In genomic region chr4:624705-625590, GRCh38 we compare ENCODE assay signal across 10 cellular contexts. TPM values are rescaled to one million over a fixed set of nuclear protein-coding genes. Genes with fewer than 3 reads are reported as not detected.
DNase-seq lines count a peak whose midpoint lies in the region; TF ChIP-seq lines count a peak whose summit lies in the region.
"Had no signal": no experiment of that assay in that cellular context is flagged by ENCODE, and none has a peak within 500 bp of the region (broad histone marks: within the 10 kb centered on the region; RNA-seq: fewer than 3 reads in every experiment).

TSS of gene PDE6B (plus strand) at chr4:625573. CDS start at chr4:625627, 54 bp downstream.

- no peaks in the 10 kb centered on the region for H3K9me2 ChIP-seq in MM.1S (replicated peaks; ENCODE audit: insufficient read depth, low read length)

- H3K4me1 ChIP-seq in MM.1S (ENCODE audit: low read length) (no peaks in the 10 kb centered on the region), vagina (no peaks in the 10 kb centered on the region)
- H3K4me1 ChIP-seq: uterus had no signal

- intact Hi-C loops in vagina (cut with DNase I), result no loop called here

- CTCF ChIA-PET in activated CD4-positive, alpha-beta T cell treated with anti-CD3 and anti-CD28 coated beads, Interleukin-2, amount 10 ng/mL, durations not matched to agents 7 days and 5 days (lab: Charles Lee), result interaction anchor here (1.4 kb wide), 1 partner anchor 24 kb away, joined by 5 read pairs; no protein-coding TSS in a partner anchor

- H3K36me3 ChIP-seq in MM.1S (replicated peaks; ENCODE audit: insufficient read depth, low read length), result no peaks in the 10 kb centered on the region
- H3K36me3 ChIP-seq in vagina, result no peaks in the 10 kb centered on the region
- H3K36me3 ChIP-seq: uterus had no signal

- no peaks in the 10 kb centered on the region for H3K36me3 Mint-ChIP-seq in activated CD4-positive, alpha-beta T cell treated with anti-CD3 and anti-CD28 coated beads, Interleukin-2, amount 10 ng/mL, durations not matched to agents 7 days and 5 days (ENCODE audit: low read depth)
- H3K36me3 Mint-ChIP-seq in progenitor cell of endocrine pancreas (ENCODE audit: insufficient read depth), result no peaks in the 10 kb centered on the region

- no peaks in the 10 kb centered on the region for H3K79me2 ChIP-seq in MM.1S (ENCODE audit: low read length)

- TF ChIP-seq POLR2A in vagina (IDR thresholded peaks at IDR 0.05), result no peak

- H3K4me3 ChIP-seq in MM.1S (ENCODE audit: low read length) (no peak within 1 kb of the TSS), vagina (no peak within 1 kb of the TSS)
- H3K4me3 ChIP-seq: uterus had no signal

- H4K20me1 ChIP-seq in MM.1S (ENCODE audit: insufficient read depth, low read length), result no peaks in the 10 kb centered on the region

- H3K4me1 Mint-ChIP-seq in activated CD4-positive, alpha-beta T cell treated with anti-CD3 and anti-CD28 coated beads, Interleukin-2, amount 10 ng/mL, durations not matched to agents 7 days and 5 days, result no peaks in the 10 kb centered on the region
- H3K4me1 Mint-ChIP-seq in progenitor cell of endocrine pancreas (ENCODE audit: low read depth), result peaks cover 2% of the 10 kb centered on the region

- H3K4me3 Mint-ChIP-seq in activated CD4-positive, alpha-beta T cell treated with anti-CD3 and anti-CD28 coated beads, Interleukin-2, amount 10 ng/mL, durations not matched to agents 7 days and 5 days, result no peak within 1 kb of the TSS
- no peak within 1 kb of the TSS for H3K4me3 Mint-ChIP-seq in progenitor cell of endocrine pancreas (ENCODE audit: low read depth)

- H3K27me3 ChIP-seq in MM.1S (replicated peaks; ENCODE audit: insufficient read depth, low read length), result no peaks in the 10 kb centered on the region
- no peaks in the 10 kb centered on the region for H3K27me3 ChIP-seq in vagina
- H3K27me3 ChIP-seq: uterus had no signal

- H3K9me3 ChIP-seq in MM.1S (replicated peaks; ENCODE audit: insufficient read depth, low read length) (no peaks in the 10 kb centered on the region), vagina (no peaks in the 10 kb centered on the region)
- H3K9me3 ChIP-seq: uterus had no signal

- POLR2A ChIA-PET in activated CD4-positive, alpha-beta T cell treated with anti-CD3 and anti-CD28 coated beads, Interleukin-2, amount 10 ng/mL, durations not matched to agents 7 days and 5 days (lab: Charles Lee), result no interaction called here

- TF ChIP-seq CTCF in progenitor cell of endocrine pancreas (IDR thresholded peaks at IDR 0.05; ENCODE audit: unreplicated experiment) (no peak), MM.1S (IDR thresholded peaks at IDR 0.05; ENCODE audit: low read length) (no peak), vagina (IDR thresholded peaks at IDR 0.05) (no peak)

- no peak for DNase-seq in activated CD4-positive, alpha-beta T cell treated with anti-CD3 and anti-CD28 coated beads, Interleukin-2, amount 10 ng/mL, durations not matched to agents 7 days and 5 days
- no peak for DNase-seq in activated CD4-positive, alpha-beta T cell treated with anti-CD3 and anti-CD28 coated beads for 4 hours
- peak; percentile 39 for DNase-seq in SK-N-DZ (ENCODE audit: low spot score)
- DNase-seq in iPS-NIHi11 (ENCODE audit: low spot score), result peak; percentile 74
- no peak for DNase-seq in progenitor cell of endocrine pancreas (ENCODE audit: low spot score, unreplicated experiment)
- DNase-seq in MM.1S, result no peak
- DNase-seq in vagina (ENCODE audit: extremely low spot score in 2 of 2), result no peak
- no peak for DNase-seq in SIG-M5 treated with dmso at 0.1 percent for 504 hours (lab: John Stamatoyannopoulos, UW; ENCODE audit: unreplicated experiment)
- DNase-seq: NCI-H2107, uterus had no signal

- no peak within 1 kb of the TSS for H2AFZ ChIP-seq in MM.1S (ENCODE audit: low read length)

- no peak within 1 kb of the TSS for H3K27ac Mint-ChIP-seq in activated CD4-positive, alpha-beta T cell treated with anti-CD3 and anti-CD28 coated beads, Interleukin-2, amount 10 ng/mL, durations not matched to agents 7 days and 5 days
- H3K27ac Mint-ChIP-seq in progenitor cell of endocrine pancreas, result no peak within 1 kb of the TSS

- H3K9ac ChIP-seq in MM.1S (ENCODE audit: low read length), result no peak within 1 kb of the TSS

- H3K9me3 Mint-ChIP-seq in activated CD4-positive, alpha-beta T cell treated with anti-CD3 and anti-CD28 coated beads, Interleukin-2, amount 10 ng/mL, durations not matched to agents 7 days and 5 days, result peaks cover 5% of the 10 kb centered on the region
- no peaks in the 10 kb centered on the region for H3K9me3 Mint-ChIP-seq in progenitor cell of endocrine pancreas (ENCODE audit: low read depth)

- no peaks in the 10 kb centered on the region for H3K27me3 Mint-ChIP-seq in activated CD4-positive, alpha-beta T cell treated with anti-CD3 and anti-CD28 coated beads, Interleukin-2, amount 10 ng/mL, durations not matched to agents 7 days and 5 days
- peaks cover 30% of the 10 kb centered on the region for H3K27me3 Mint-ChIP-seq in progenitor cell of endocrine pancreas

- no peak within 1 kb of the TSS for H3K27ac ChIP-seq in MM.1S (ENCODE audit: low read length)
- no peak within 1 kb of the TSS for H3K27ac ChIP-seq in vagina
- H3K27ac ChIP-seq: uterus had no signal

- no peaks in the 10 kb centered on the region for H3F3A ChIP-seq in MM.1S (ENCODE audit: insufficient read depth, low read length)

- no peak within 1 kb of the TSS for H3K4me2 ChIP-seq in MM.1S (ENCODE audit: low read depth, low read length)

RNA-seq across cellular contexts. Expression of gene PDE6B, which starts in this region (rescaled TPM):
- 10 to 100 TPM; 15.9 to 18.7 TPM for total RNA-seq in activated CD4-positive, alpha-beta T cell treated with anti-CD3 and anti-CD28 coated beads, Interleukin-2, amount 10 ng/mL, durations not matched to agents 7 days and 5 days
- polyA plus RNA-seq in SK-N-DZ (2014; cell fraction: cytosol; rRNA removed), result 3.5 and 7.5 TPM in 2 replicates
- polyA plus RNA-seq in SK-N-DZ (2014; cell fraction: nucleus; rRNA removed), result 1.8 and 9.4 TPM in 2 replicates
- 10.4 TPM in 2 replicates for total RNA-seq in progenitor cell of endocrine pancreas
- total RNA-seq in vagina, result 4.2 TPM

Comparison
In these comparisons a context has a peak if more than half of its experiments do, and no peak if none do; other contexts are left out.
1. DNase-seq: peak in SK-N-DZ (single experiment) and iPS-NIHi11 (single experiment); none in activated CD4-positive, alpha-beta T cell treated with anti-CD3 and anti-CD28 coated beads, Interleukin-2, amount 10 ng/mL, durations not matched to agents 7 days and 5 days (single experiment), activated CD4-positive, alpha-beta T cell treated with anti-CD3 and anti-CD28 coated beads for 4 hours (0 of 2), progenitor cell of endocrine pancreas (single experiment), MM.1S (single experiment), vagina (0 of 2) and SIG-M5 treated with dmso at 0.1 percent for 504 hours (single experiment).